ENCODE assay signal across 25 cellular contexts in genomic region chr6:104699598-104700329, GRCh38.
"Had no signal": no experiment of that assay in that cellular context is flagged by ENCODE, and none has a peak within 500 bp of the region (broad histone marks: within the 10 kb centered on the region; RNA-seq: fewer than 3 reads in every experiment).

No MANE protein-coding gene starts in this region.

- H3K27ac Mint-ChIP-seq: activated naive CD8-positive, alpha-beta T cell had no signal

- FAIRE-seq: colon, endometrium had no signal

- H3K9me3 Mint-ChIP-seq: naive thymus-derived CD8-positive, alpha-beta T cell had no signal

- H3K27me3 ChIP-seq: adrenal gland, body of pancreas, esophagus squamous epithelium, heart right ventricle, spleen, suprapubic skin, tibial artery had no signal

- H3K4me3 Mint-ChIP-seq: activated naive CD8-positive, alpha-beta T cell; naive thymus-derived CD8-positive, alpha-beta T cell had no signal

- H3K27me3 Mint-ChIP-seq: activated naive CD8-positive, alpha-beta T cell had no signal

- H3K4me3 ChIP-seq: adrenal gland, body of pancreas, esophagus squamous epithelium, heart right ventricle, spleen, suprapubic skin, tibial artery had no signal

- H3K36me3 Mint-ChIP-seq: activated naive CD8-positive, alpha-beta T cell had no signal

- ATAC-seq: body of pancreas; heart right ventricle; naive thymus-derived CD8-positive, alpha-beta T cell had no signal

- DNase-seq: activated CD4-positive, alpha-beta T cell treated with anti-CD3 and anti-CD28 coated beads for 4 hours; activated CD4-positive, alpha-beta T cell treated with anti-CD3 and anti-CD28 coated beads, Interleukin-2, amount 50 U/mL, for 4 hours; activated CD8-positive, alpha-beta memory T cell treated with anti-CD3 and anti-CD28 coated beads for 24 hours; activated effector memory CD4-positive, alpha-beta T cell treated with Interleukin-2 at 50 U/mL for 16 hours; activated naive CD4-positive, alpha-beta T cell treated with Interleukin-2 at 50 U/mL for 16 hours; adrenal gland; aorta; body of pancreas; dermis blood vessel endothelial cell; effector CD4-positive, alpha-beta T cell; esophagus squamous epithelium; foreskin melanocyte; heart right ventricle; mammary epithelial cell; midbrain; naive thymus-derived CD8-positive, alpha-beta T cell; posterior cingulate gyrus; spleen; stimulated activated naive CD4-positive, alpha-beta T cell; tibial artery had no signal

- H3K36me3 ChIP-seq: adrenal gland, esophagus squamous epithelium, heart right ventricle, spleen, suprapubic skin, tibial artery had no signal

- H3K9me3 ChIP-seq: adrenal gland, body of pancreas, esophagus squamous epithelium, heart right ventricle, spleen, suprapubic skin, tibial artery had no signal

- H3K4me1 ChIP-seq: adrenal gland, body of pancreas, esophagus squamous epithelium, suprapubic skin, tibial artery had no signal

- H3K27ac ChIP-seq: adrenal gland, body of pancreas, epithelial cell of prostate, esophagus squamous epithelium, heart right ventricle, spleen, suprapubic skin, tibial artery had no signal
